Comparison of ENCODE assay signal across 8 cellular contexts in genomic region chr11:59551651-59552521, GRCh38. TPM values are rescaled to one million over a fixed set of nuclear protein-coding genes. Genes with fewer than 3 reads are reported as not detected.
DNase-seq lines count a peak whose midpoint lies in the region; ATAC-seq and TF ChIP-seq lines count a peak whose summit lies in the region.

No MANE protein-coding gene starts in this region.

- peaks cover 51% of the 10 kb centered on the region for H3F3A ChIP-seq in SK-N-SH (replicated peaks; ENCODE audit: insufficient read depth)

- peaks cover 0 to 4% of the 10 kb centered on the region in 2 experiments; a peak in 2 of 4 replicates for H3K4me1 ChIP-seq in SK-N-SH (ENCODE audit: control insufficient read depth in 1 of 2, insufficient read depth in 2 of 2, low read depth in 1 of 2, low read length in 1 of 2)
- peaks cover 5 to 11% of the 10 kb centered on the region in 2 donors for H3K4me1 ChIP-seq in mucosa of rectum (ENCODE audit: control insufficient read depth in 2 of 2, insufficient read depth in 2 of 2, low read length in 2 of 2)
- H3K4me1 ChIP-seq in aorta (ENCODE audit: control insufficient read depth in 1 of 2, insufficient read depth in 2 of 2, low read length in 2 of 2) = no peaks in the 10 kb centered on the region

- TF ChIP-seq EP300 in SK-N-SH (IDR thresholded peaks at IDR 0.05; ENCODE audit: borderline replicate concordance in 1 of 2, low read depth in 1 of 2, low read length in 1 of 2) = no peak

- H3K27ac ChIP-seq in SK-N-SH (ENCODE audit: low read depth in 2 of 2, low read length in 1 of 2) (peak overlapping the region; percentile 91 to 93), mucosa of rectum (ENCODE audit: low read depth in 2 of 2, low read length in 2 of 2) (no peak overlapping the region), aorta (ENCODE audit: low read depth in 1 of 2, low read length in 2 of 2) (peak overlapping the region in 1 of 2 donors; percentile 66)

- H2AFZ ChIP-seq in SK-N-SH (ENCODE audit: low read depth) = peak overlapping the region; percentile 88

- DNase-seq in BJ (ENCODE audit: low read depth) (no peak), HS-27A (ENCODE audit: low read depth) (peak; percentile 64), SK-N-SH (peak; percentile 21), aorta (no peak), mucosa of gallbladder (ENCODE audit: low spot score) (no peak)
- DNase-seq in effector memory CD8-positive, alpha-beta T cell = no peak

- H3K9me3 ChIP-seq in SK-N-SH = no peaks in the 10 kb centered on the region
- no peaks in the 10 kb centered on the region for H3K9me3 ChIP-seq in mucosa of rectum (ENCODE audit: control insufficient read depth in 2 of 2, low read length in 2 of 2)
- H3K9me3 ChIP-seq in aorta (ENCODE audit: control insufficient read depth, low read length) = no peaks in the 10 kb centered on the region

- peak overlapping the region; percentile 74 for H3K4me2 ChIP-seq in SK-N-SH

- H3K9me3 Mint-ChIP-seq in effector memory CD8-positive, alpha-beta T cell = no peaks in the 10 kb centered on the region

- POLR2A ChIA-PET in BJ (lab: Charles Lee) = no interaction called here
- POLR2A ChIA-PET in SK-N-SH (lab: Yijun Ruan, JAX) = no interaction called here

- H3K79me2 ChIP-seq in SK-N-SH (ENCODE audit: insufficient read depth) = no peaks in the 10 kb centered on the region

- H3K9ac ChIP-seq in SK-N-SH = peak overlapping the region; percentile 86
- H3K9ac ChIP-seq in mucosa of rectum (ENCODE audit: low read depth in 1 of 2, low read length in 2 of 2) = peak overlapping the region; percentile 66 to 71

- peaks cover 51% of the 10 kb centered on the region for H3K36me3 Mint-ChIP-seq in effector memory CD8-positive, alpha-beta T cell (ENCODE audit: insufficient read depth)

- H4K20me1 ChIP-seq in SK-N-SH (ENCODE audit: insufficient read depth) = no peaks in the 10 kb centered on the region

- TF ChIP-seq CTCF in BJ (IDR thresholded peaks at IDR 0.05; ENCODE audit: insufficient read depth, low read depth, low read length) = no peak
- TF ChIP-seq CTCF in SK-N-SH (IDR thresholded peaks at IDR 0.05) = no peak

- H3K36me3 ChIP-seq in BJ (ENCODE audit: control insufficient read depth, insufficient read depth, low read length) (no peaks in the 10 kb centered on the region), SK-N-SH (replicated peaks in 1 of 2; ENCODE audit: control insufficient read depth in 1 of 2, insufficient read depth in 2 of 2, low read length in 1 of 2) (no peaks in the 10 kb centered on the region), mucosa of rectum (ENCODE audit: control insufficient read depth in 2 of 2, insufficient read depth in 2 of 2, low read length in 2 of 2) (no peaks in the 10 kb centered on the region), aorta (ENCODE audit: control insufficient read depth in 1 of 2, insufficient read depth in 2 of 2, low read length in 1 of 2) (no peaks in the 10 kb centered on the region)

- H3K27me3 ChIP-seq in BJ (ENCODE audit: control insufficient read depth, insufficient read depth, low read length) = no peaks in the 10 kb centered on the region
- no peaks in the 10 kb centered on the region for H3K27me3 ChIP-seq in SK-N-SH (ENCODE audit: insufficient read depth)
- H3K27me3 ChIP-seq in mucosa of rectum (ENCODE audit: control insufficient read depth in 2 of 2, insufficient read depth in 2 of 2, low read length in 2 of 2) = no peaks in the 10 kb centered on the region
- no peaks in the 10 kb centered on the region for H3K27me3 ChIP-seq in aorta (ENCODE audit: control insufficient read depth in 1 of 2, insufficient read depth in 2 of 2, low read length in 1 of 2)

- H3K27ac Mint-ChIP-seq in effector memory CD8-positive, alpha-beta T cell = peak overlapping the region; percentile 99 to 100

- intact Hi-C loops in aorta (cut with DNase I) = loop anchor here (1.0 to 10.0 kb wide), 4 partner anchors 8 to 205 kb away; partner anchors contain the start of genes STX3 (in 2 of the 2) and OSBP (in 1 of the 2)

- CTCF ChIA-PET in BJ (lab: Yijun Ruan, JAX) (interaction anchor here (1.4 to 3.9 kb wide), 2 partner anchors 9 to 14 kb away, joined by 4 to 18 read pairs; no protein-coding TSS in a partner anchor), SK-N-SH (lab: Yijun Ruan, JAX) (interaction anchor here (4.0 kb wide), 1 partner anchor 9 kb away, joined by 17 read pairs; no protein-coding TSS in a partner anchor)

- H3K4me3 ChIP-seq in BJ (ENCODE audit: low read depth, low read length) (peak overlapping the region; percentile 67), SK-N-SH (ENCODE audit: low read depth in 2 of 2, low read length in 1 of 2) (peak overlapping the region; percentile 66 to 77), mucosa of rectum (ENCODE audit: low read length in 2 of 2) (peak overlapping the region; percentile 76 to 79), aorta (ENCODE audit: low read length in 2 of 2) (peak overlapping the region; percentile 83 to 93)

- no peak for TF ChIP-seq RAD21 in SK-N-SH (IDR thresholded peaks at IDR 0.05; ENCODE audit: low read length)

- no peak for ATAC-seq in effector memory CD8-positive, alpha-beta T cell (replicated peaks)
- peak; percentile 83 for ATAC-seq in aorta (ENCODE audit: low FRiP score)
- ATAC-seq in HG03108 (IDR thresholded peaks at IDR 0.05; ENCODE audit: unreplicated experiment) = no peak

- WGBS in SK-N-SH (ENCODE audit: low lambda C conversion rate) = 25% methylated on average over 30 of the region's 30 CpGs
- 8 to 11% methylated on average over 29 to 30 of the region's 30 CpGs for WGBS in aorta, 2 donors

- H3K4me3 Mint-ChIP-seq in effector memory CD8-positive, alpha-beta T cell = peak overlapping the region; percentile 88 to 96

- no peaks in the 10 kb centered on the region for H3K9me2 ChIP-seq in SK-N-SH

- H3K4me1 Mint-ChIP-seq in effector memory CD8-positive, alpha-beta T cell (ENCODE audit: low read depth in 2 of 2) = peaks cover 26 to 27% of the 10 kb centered on the region in 2 donors

- no peaks in the 10 kb centered on the region for H3K27me3 Mint-ChIP-seq in effector memory CD8-positive, alpha-beta T cell

TF ChIP-seq in SK-N-SH, 30 proteins besides CTCF, POLR2A, EP300 and RAD21:
- TF ChIP-seq YY1 (IDR thresholded peaks at IDR 0.05; ENCODE audit: low read depth) (peak; percentile 22; the same call in 1 of the 2 replicates), USF2 (IDR thresholded peaks at IDR 0.05; ENCODE audit: borderline replicate concordance, low read depth, low read length) (no peak), TCF12 (IDR thresholded peaks at IDR 0.05) (peak; percentile 2; the same call in 1 of the 2 replicates), CHD2 (IDR thresholded peaks at IDR 0.05; ENCODE audit: low read length, partially characterized antibody) (peak; percentile 32), GATA2 (CRISPR knock-in tag; IDR thresholded peaks at IDR 0.05) (no peak), TEAD4 (IDR thresholded peaks at IDR 0.05; ENCODE audit: borderline replicate concordance, insufficient read depth) (0 out of 2 replicates have a peak, but pooled peaks have one; percentile 39), RXRA (IDR thresholded peaks at IDR 0.05; ENCODE audit: borderline replicate concordance, low read depth) (peak; percentile 40; the same call in 1 of the 2 replicates), REST (IDR thresholded peaks at IDR 0.05; ENCODE audit: low read depth, low read length) (no peak), MXI1 (IDR thresholded peaks at IDR 0.05; ENCODE audit: low read depth, low read length) (no peak), GABPA (IDR thresholded peaks at IDR 0.05; ENCODE audit: low read depth) (no peak), FOSL2 (IDR thresholded peaks at IDR 0.05; ENCODE audit: borderline replicate concordance, low read depth) (peak; percentile 55; the same call in 1 of the 2 replicates)

RNA-seq across cellular contexts. Expression of gene OR4D9, which starts 40.5 kb away (rescaled TPM):
- polyA plus RNA-seq in BJ (2011; rRNA removed) (not detected in 2 replicates), SK-N-SH (2012; rRNA removed) (not detected in 2 replicates), aorta (not detected)
- polyA minus RNA-seq in BJ (2011; rRNA and poly(A)+ RNA removed) = not detected in 2 replicates
- not detected in 2 replicates for polyA plus RNA-seq in SK-N-SH (2012; cell fraction: cytosol; rRNA removed)
- not detected in 2 replicates for polyA plus RNA-seq in SK-N-SH (2012; cell fraction: nucleus; rRNA removed)
- total RNA-seq in aorta (not detected), mucosa of gallbladder (not detected)

RNA-seq across cellular contexts. Expression of gene OR4D11, which starts 48.5 kb away (rescaled TPM):
- not detected in 2 replicates for polyA plus RNA-seq in BJ (2011; rRNA removed)
- polyA minus RNA-seq in BJ (2011; rRNA and poly(A)+ RNA removed) = not detected in 2 replicates
- polyA plus RNA-seq in SK-N-SH (2012; rRNA removed) = not detected in 2 replicates
- polyA plus RNA-seq in SK-N-SH (2012; cell fraction: cytosol; rRNA removed) = not detected in 2 replicates
- not detected in 2 replicates for polyA plus RNA-seq in SK-N-SH (2012; cell fraction: nucleus; rRNA removed)
- not detected for total RNA-seq in aorta
- not detected for polyA plus RNA-seq in aorta
- total RNA-seq in mucosa of gallbladder = not detected

Comparison
In these comparisons a context has a peak if more than half of its experiments do, and no peak if none do; other contexts are left out.
1. DNase-seq: peak in HS-27A (single experiment) and SK-N-SH (single experiment); none in BJ (single experiment), effector memory CD8-positive, alpha-beta T cell (0 of 3), aorta (0 of 2) and mucosa of gallbladder (single experiment).
2. H3K27ac ChIP-seq: peak in SK-N-SH (2 of 2); none in mucosa of rectum (0 of 2).
3. Peak in every context shown above with its lines, with median percentiles within 50 percentile points of each other: H3K4me3 ChIP-seq.